In genomic region chr19:10557603-10558197, GRCh38 we compare ENCODE assay signal across 17 cellular contexts. TPM values are rescaled to one million over a fixed set of nuclear protein-coding genes. Genes with fewer than 3 reads are reported as not detected.
DNase-seq lines count a peak whose midpoint lies in the region; ATAC-seq and TF ChIP-seq lines count a peak whose summit lies in the region.
"Had no signal": no experiment of that assay in that cellular context is flagged by ENCODE, and none has a peak within 500 bp of the region (broad histone marks: within the 10 kb centered on the region; RNA-seq: fewer than 3 reads in every experiment).

No MANE protein-coding gene starts in this region.

- no peak for ATAC-seq in CD4-positive, CD25-positive, alpha-beta regulatory T cell (ENCODE audit: low read depth in 2 of 2)
- ATAC-seq in activated CD8-positive, alpha-beta T cell treated with anti-CD3 and anti-CD28 coated beads for 36 hours, result no peak
- ATAC-seq in HG02759 (IDR thresholded peaks at IDR 0.05; ENCODE audit: unreplicated experiment) (no peak), aorta (ENCODE audit: low FRiP score) (no peak), T-cell (replicated peaks in 1 of 4) (no peak)
- ATAC-seq: Right ventricle myocardium inferior had no signal

- TF ChIP-seq CTCF in activated CD8-positive, alpha-beta T cell treated with anti-CD3 and anti-CD28 coated beads for 36 hours (IDR thresholded peaks at IDR 0.05), result no peak

- H3K4me1 Mint-ChIP-seq in CD4-positive, CD25-positive, alpha-beta regulatory T cell, result peaks cover 7 to 47% (median 12%) of the 10 kb centered on the region in 4 donors
- peaks cover 36 to 53% (median 40%) of the 10 kb centered on the region in 3 donors for H3K4me1 Mint-ChIP-seq in CD8-positive, alpha-beta memory T cell
- peaks cover 54% of the 10 kb centered on the region for H3K4me1 Mint-ChIP-seq in activated CD8-positive, alpha-beta T cell treated with anti-CD3 and anti-CD28 coated beads for 36 hours (ENCODE audit: low read depth)
- peaks cover 29 to 45% (median 43%) of the 10 kb centered on the region in 3 donors for H3K4me1 Mint-ChIP-seq in T-cell

- no peaks in the 10 kb centered on the region for H3K9me3 ChIP-seq in CD4-positive, CD25-positive, alpha-beta regulatory T cell (ENCODE audit: control insufficient read depth in 2 of 2, low read length in 2 of 2)
- H3K9me3 ChIP-seq in CD8-positive, alpha-beta memory T cell (ENCODE audit: low read length), result no peaks in the 10 kb centered on the region
- no peaks in the 10 kb centered on the region for H3K9me3 ChIP-seq in aorta (ENCODE audit: control insufficient read depth, low read length)
- H3K9me3 ChIP-seq: BE2C, SK-N-SH had no signal

- no peaks in the 10 kb centered on the region for H3K9me3 Mint-ChIP-seq in CD4-positive, CD25-positive, alpha-beta regulatory T cell
- no peaks in the 10 kb centered on the region for H3K9me3 Mint-ChIP-seq in CD8-positive, alpha-beta memory T cell
- no peaks in the 10 kb centered on the region for H3K9me3 Mint-ChIP-seq in activated CD8-positive, alpha-beta T cell treated with anti-CD3 and anti-CD28 coated beads for 36 hours
- no peaks in the 10 kb centered on the region for H3K9me3 Mint-ChIP-seq in T-cell
- H3K9me3 Mint-ChIP-seq: HFFc6 had no signal

- H3K27ac ChIP-seq in CD4-positive, CD25-positive, alpha-beta regulatory T cell (ENCODE audit: insufficient read depth, low read length, poor library complexity, severe bottlenecking), result no peak overlapping the region
- H3K27ac ChIP-seq in CD8-positive, alpha-beta memory T cell (ENCODE audit: low read depth, low read length), result no peak overlapping the region
- no peak overlapping the region for H3K27ac ChIP-seq in aorta (ENCODE audit: low read depth in 1 of 2, low read length in 2 of 2)
- H3K27ac ChIP-seq: GM23248, PC-9 had no signal

- POLR2A ChIA-PET in CD8-positive, alpha-beta memory T cell (lab: Charles Lee), result interaction anchor here (0.7 kb wide), 1 partner anchor 539 kb away, joined by 3 read pairs; no protein-coding TSS in a partner anchor
- POLR2A ChIA-PET in activated CD8-positive, alpha-beta T cell treated with anti-CD3 and anti-CD28 coated beads for 36 hours (lab: Charles Lee), result interaction anchor here (0.6 to 7.1 kb wide), 3 partner anchors 8 to 29 kb away, joined by 4 to 104 read pairs (median 7); partner anchors contain the start of genes CDKN2D and KRI1
- POLR2A ChIA-PET in T-cell (lab: Charles Lee), result no interaction called here

- H3K27ac Mint-ChIP-seq in CD4-positive, CD25-positive, alpha-beta regulatory T cell, result peak overlapping the region in 2 of 3 donors; percentile 36 to 52
- peak overlapping the region in 5 of 8 donors; percentile 24 to 88 (median 44) for H3K27ac Mint-ChIP-seq in CD8-positive, alpha-beta memory T cell
- peak overlapping the region; percentile 62 for H3K27ac Mint-ChIP-seq in activated CD8-positive, alpha-beta T cell treated with anti-CD3 and anti-CD28 coated beads for 36 hours
- H3K27ac Mint-ChIP-seq in T-cell, result peak overlapping the region in 1 of 2 donors; percentile 71
- H3K27ac Mint-ChIP-seq: HFFc6 had no signal

- peak overlapping the region in 1 of 4 donors; percentile 19 for H3K4me3 Mint-ChIP-seq in CD4-positive, CD25-positive, alpha-beta regulatory T cell
- H3K4me3 Mint-ChIP-seq in CD8-positive, alpha-beta memory T cell, result no peak overlapping the region
- no peak overlapping the region for H3K4me3 Mint-ChIP-seq in activated CD8-positive, alpha-beta T cell treated with anti-CD3 and anti-CD28 coated beads for 36 hours
- H3K4me3 Mint-ChIP-seq in T-cell, result no peak overlapping the region
- H3K4me3 Mint-ChIP-seq: HFFc6 had no signal

- no peak for DNase-seq in CD4-positive, CD25-positive, alpha-beta regulatory T cell
- no peak for DNase-seq in CD8-positive, alpha-beta memory T cell
- no peak for DNase-seq in activated CD8-positive, alpha-beta T cell treated with anti-CD3 and anti-CD28 coated beads for 36 hours
- peak; percentile 12 for DNase-seq in epidermal melanocyte (ENCODE audit: insufficient read length, low spot score)
- DNase-seq in aorta, result no peak
- DNase-seq in T-cell, result no peak
- DNase-seq: BE2C, GM23248, HFFc6, KG1, NCI-H1092, NCI-H1694 treated with DMSO at 0.1 percent for 48 hours, NCI-H446, PC-9, SK-N-SH had no signal

- WGBS in aorta, 2 donors, result 91 to 94% methylated on average over 33 of the region's 33 CpGs

- CTCF ChIA-PET in CD8-positive, alpha-beta memory T cell (lab: Charles Lee), result interaction anchor here (0.9 to 1.3 kb wide), 2 partner anchors 50 to 299 kb away, joined by 3 to 4 read pairs; no protein-coding TSS in a partner anchor
- CTCF ChIA-PET in activated CD8-positive, alpha-beta T cell treated with anti-CD3 and anti-CD28 coated beads for 36 hours (lab: Charles Lee), result no interaction called here
- CTCF ChIA-PET in T-cell (lab: Charles Lee), result interaction anchor here (0.6 to 0.7 kb wide), 3 partner anchors 54 to 151 kb away, joined by 4 to 5 read pairs (median 5); no protein-coding TSS in a partner anchor

- intact Hi-C loops in activated CD8-positive, alpha-beta T cell treated with anti-CD3 and anti-CD28 coated beads for 36 hours (cut with micrococcal nuclease), result no loop called here
- intact Hi-C loops in aorta (cut with DNase I), result no loop called here

- H3K36me3 Mint-ChIP-seq in CD4-positive, CD25-positive, alpha-beta regulatory T cell, result peaks cover 20% of the 10 kb centered on the region
- peaks cover 4 to 84% (median 11%) of the 10 kb centered on the region in 3 donors for H3K36me3 Mint-ChIP-seq in CD8-positive, alpha-beta memory T cell
- peaks cover 69% of the 10 kb centered on the region for H3K36me3 Mint-ChIP-seq in activated CD8-positive, alpha-beta T cell treated with anti-CD3 and anti-CD28 coated beads for 36 hours (ENCODE audit: low read depth)
- H3K36me3 Mint-ChIP-seq in T-cell, result peaks cover 26% of the 10 kb centered on the region

- no peaks in the 10 kb centered on the region for H3K27me3 ChIP-seq in CD4-positive, CD25-positive, alpha-beta regulatory T cell (ENCODE audit: control insufficient read depth, insufficient read depth, low read length)
- no peaks in the 10 kb centered on the region for H3K27me3 ChIP-seq in CD8-positive, alpha-beta memory T cell (ENCODE audit: insufficient read depth, low read length, poor library complexity, severe bottlenecking)
- no peaks in the 10 kb centered on the region for H3K27me3 ChIP-seq in aorta (ENCODE audit: control insufficient read depth in 1 of 2, insufficient read depth in 2 of 2, low read length in 1 of 2)
- H3K27me3 ChIP-seq: BE2C had no signal

- peaks cover 63% of the 10 kb centered on the region for H3K36me3 ChIP-seq in CD4-positive, CD25-positive, alpha-beta regulatory T cell (ENCODE audit: control insufficient read depth, insufficient read depth, low read length)
- peaks cover 62% of the 10 kb centered on the region for H3K36me3 ChIP-seq in CD8-positive, alpha-beta memory T cell (ENCODE audit: insufficient read depth, low read length)
- no peaks in the 10 kb centered on the region for H3K36me3 ChIP-seq in aorta (ENCODE audit: control insufficient read depth in 1 of 2, insufficient read depth in 2 of 2, low read length in 1 of 2)

- no peak overlapping the region for H3K4me3 ChIP-seq in CD4-positive, CD25-positive, alpha-beta regulatory T cell (ENCODE audit: low read depth, low read length)
- no peak overlapping the region for H3K4me3 ChIP-seq in CD8-positive, alpha-beta memory T cell (ENCODE audit: low read length)
- H3K4me3 ChIP-seq in aorta (ENCODE audit: low read length in 2 of 2), result no peak overlapping the region
- H3K4me3 ChIP-seq: GM23248, PC-9 had no signal

- peaks cover 34% of the 10 kb centered on the region for H3K4me1 ChIP-seq in CD4-positive, CD25-positive, alpha-beta regulatory T cell (ENCODE audit: control insufficient read depth, insufficient read depth, low read length, poor library complexity, severe bottlenecking)
- H3K4me1 ChIP-seq in CD8-positive, alpha-beta memory T cell (ENCODE audit: insufficient read depth, low read length), result peaks cover 37% of the 10 kb centered on the region
- no peaks in the 10 kb centered on the region for H3K4me1 ChIP-seq in aorta (ENCODE audit: control insufficient read depth in 1 of 2, insufficient read depth in 2 of 2, low read length in 2 of 2)
- H3K4me1 ChIP-seq: BE2C had no signal

- no peaks in the 10 kb centered on the region for H3K27me3 Mint-ChIP-seq in CD4-positive, CD25-positive, alpha-beta regulatory T cell
- no peaks in the 10 kb centered on the region for H3K27me3 Mint-ChIP-seq in CD8-positive, alpha-beta memory T cell
- no peaks in the 10 kb centered on the region for H3K27me3 Mint-ChIP-seq in activated CD8-positive, alpha-beta T cell treated with anti-CD3 and anti-CD28 coated beads for 36 hours
- no peaks in the 10 kb centered on the region for H3K27me3 Mint-ChIP-seq in T-cell

RNA-seq across cellular contexts. Expression of gene KRI1, which starts 8.1 kb away (rescaled TPM):
- total RNA-seq in CD4-positive, CD25-positive, alpha-beta regulatory T cell, result 34.6 TPM
- 10 to 100 TPM in 3 of 4 donors, 1 to 10 TPM in 1; 8.6 to 13.8 (median 12.0) TPM for polyA plus RNA-seq in CD4-positive, CD25-positive, alpha-beta regulatory T cell
- total RNA-seq in CD8-positive, alpha-beta memory T cell, result 10 to 100 TPM; 61.6 to 64.5 TPM
- polyA plus RNA-seq in CD8-positive, alpha-beta memory T cell, result 45.7 TPM
- 10 to 100 TPM; 50.0 to 58.3 TPM for total RNA-seq in activated CD8-positive, alpha-beta T cell treated with anti-CD3 and anti-CD28 coated beads for 36 hours
- 10 to 100 TPM; 15.8 to 18.9 TPM for total RNA-seq in aorta
- 10 to 100 TPM in 1 of 2 donors, 1 to 10 TPM in 1; 6.4 to 41.0 TPM for polyA plus RNA-seq in aorta
- total RNA-seq in T-cell, result 10 to 100 TPM; 50.9 to 94.8 (median 79.1) TPM

RNA-seq across cellular contexts. Expression of gene CDKN2D, which starts 11.1 kb away (rescaled TPM):
- total RNA-seq in CD4-positive, CD25-positive, alpha-beta regulatory T cell, result 57.0 TPM
- 100 to 1,000 TPM in 3 of 4 donors, 10 to 100 TPM in 1; 92.6 to 125 (median 113) TPM for polyA plus RNA-seq in CD4-positive, CD25-positive, alpha-beta regulatory T cell
- 10 to 100 TPM; 22.2 to 23.1 TPM for total RNA-seq in CD8-positive, alpha-beta memory T cell
- polyA plus RNA-seq in CD8-positive, alpha-beta memory T cell, result 176 TPM
- total RNA-seq in activated CD8-positive, alpha-beta T cell treated with anti-CD3 and anti-CD28 coated beads for 36 hours, result 10 to 100 TPM; 62.1 to 67.1 TPM
- 10 to 100 TPM; 11.8 to 19.2 TPM for total RNA-seq in aorta
- 10 to 100 TPM; 17.9 to 23.0 TPM for polyA plus RNA-seq in aorta
- 10 to 100 TPM; 24.0 to 51.5 (median 32.5) TPM for total RNA-seq in T-cell

RNA-seq across cellular contexts. Expression of gene ATG4D, which starts 14.0 kb away (rescaled TPM):
- total RNA-seq in CD4-positive, CD25-positive, alpha-beta regulatory T cell, result 62.4 TPM
- 10 to 100 TPM; 14.0 to 17.0 (median 14.7) TPM for polyA plus RNA-seq in CD4-positive, CD25-positive, alpha-beta regulatory T cell
- 10 to 100 TPM; 44.4 to 45.1 TPM for total RNA-seq in CD8-positive, alpha-beta memory T cell
- polyA plus RNA-seq in CD8-positive, alpha-beta memory T cell, result 28.9 TPM
- total RNA-seq in activated CD8-positive, alpha-beta T cell treated with anti-CD3 and anti-CD28 coated beads for 36 hours, result 10 to 100 TPM; 21.7 to 22.5 TPM
- total RNA-seq in aorta, result 10 to 100 TPM; 14.0 to 17.2 TPM
- 10 to 100 TPM; 17.7 to 42.6 TPM for polyA plus RNA-seq in aorta
- total RNA-seq in T-cell, result 10 to 100 TPM; 55.7 to 63.0 (median 60.9) TPM

RNA-seq across cellular contexts. Expression of gene AP1M2, which starts 29.4 kb away (rescaled TPM):
- not detected for total RNA-seq in CD4-positive, CD25-positive, alpha-beta regulatory T cell
- polyA plus RNA-seq in CD4-positive, CD25-positive, alpha-beta regulatory T cell, result not detected
- not detected for total RNA-seq in CD8-positive, alpha-beta memory T cell
- not detected for polyA plus RNA-seq in CD8-positive, alpha-beta memory T cell
- not detected for total RNA-seq in activated CD8-positive, alpha-beta T cell treated with anti-CD3 and anti-CD28 coated beads for 36 hours
- not detected for total RNA-seq in aorta
- 10 to 100 TPM in 1 of 2 donors, under 1 TPM in 1; 0.05 to 15.0 TPM for polyA plus RNA-seq in aorta
- total RNA-seq in T-cell, result 1 to 10 TPM in 2 of 5 donors, under 1 TPM in 1, not detected in 2; 0.30 to 1.6 (median 1.1) TPM
- total RNA-seq: GM23248, Right ventricle myocardium inferior had no signal
- polyA plus RNA-seq: GM23248 had no signal

RNA-seq across cellular contexts. Expression of gene S1PR5, which starts 40.5 kb away (rescaled TPM):
- not detected for total RNA-seq in CD4-positive, CD25-positive, alpha-beta regulatory T cell
- under 1 TPM in 3 of 4 donors, not detected in 1; 0.17 to 0.31 (median 0.30) TPM for polyA plus RNA-seq in CD4-positive, CD25-positive, alpha-beta regulatory T cell
- total RNA-seq in CD8-positive, alpha-beta memory T cell, result 1 to 10 TPM; 1.5 to 1.8 TPM
- polyA plus RNA-seq in CD8-positive, alpha-beta memory T cell, result 90.3 TPM
- 1 to 10 TPM in 1 of 2 experiments, under 1 TPM in 1; 0.81 to 1.1 TPM for total RNA-seq in activated CD8-positive, alpha-beta T cell treated with anti-CD3 and anti-CD28 coated beads for 36 hours
- total RNA-seq in aorta, result under 1 TPM; 0.39 to 0.99 TPM
- 1 to 10 TPM; 1.3 to 1.6 TPM for polyA plus RNA-seq in aorta
- 10 to 100 TPM in 1 of 5 donors, 1 to 10 TPM in 4; 1.9 to 25.0 (median 6.5) TPM for total RNA-seq in T-cell

Comparison
In these comparisons a context has a peak if more than half of its experiments do, and no peak if none do; other contexts are left out.
1. POLR2A ChIA-PET loops: an anchor here in CD8-positive, alpha-beta memory T cell (0.7 kb wide) and activated CD8-positive, alpha-beta T cell treated with anti-CD3 and anti-CD28 coated beads for 36 hours (0.6 to 7.1 kb wide); none called in T-cell.